In genomic region chr16:1506494-1507213, GRCh38 we compare ENCODE assay signal across 21 cellular contexts. TPM values are rescaled to one million over a fixed set of nuclear protein-coding genes. Genes with fewer than 3 reads are reported as not detected.
"Had no signal": no experiment of that assay in that cellular context is flagged by ENCODE, and none has a peak within 500 bp of the region (broad histone marks: within the 10 kb centered on the region; RNA-seq: fewer than 3 reads in every experiment).

No MANE protein-coding gene starts in this region.

- DNase-seq: KBM-7, MV-4-11, NCI-H1048, NCI-H1105, NCI-H1417, NCI-H1436 treated with DMSO at 0.1 percent for 48 hours, NCI-H1694, NCI-H187 treated with DMSO at 0.1 percent for 48 hours, NCI-H2029 treated with DMSO at 0.1 percent for 48 hours, NCI-H2171 treated with DMSO at 0.1 percent for 48 hours, NCI-H226, NCI-H446, NCI-H510A, NCI-H524 treated with DMSO at 0.1 percent for 48 hours, NCI-H69, NCI-H774, RPMI8226, SHP77 treated with DMSO at 0.1 percent for 48 hours, SJCRH30 had no signal

RNA-seq across cellular contexts. Expression of gene PTX4, which starts 17.9 kb away (rescaled TPM):
- total RNA-seq: LHCN-M2, MCF 10A, SJCRH30 had no signal

RNA-seq across cellular contexts. Expression of gene TMEM204, which starts 26.8 kb away (rescaled TPM):
- total RNA-seq: LHCN-M2, MCF 10A had no signal
